ENCODE assay signal across 13 cellular contexts in genomic region chr10:78416031-78416800, GRCh38.
DNase-seq lines count a peak whose midpoint lies in the region; ATAC-seq and FAIRE-seq lines count a peak whose summit lies in the region.
"Had no signal": no experiment of that assay in that cellular context is flagged by ENCODE, and none has a peak within 500 bp of the region (broad histone marks: within the 10 kb centered on the region; RNA-seq: fewer than 3 reads in every experiment).

No MANE protein-coding gene starts in this region.

- H3K9me2 ChIP-seq in Karpas-422 (replicated peaks; ENCODE audit: insufficient read depth, low read length): no peaks in the 10 kb centered on the region

- no peak overlapping the region for H3K9ac ChIP-seq in Karpas-422 (ENCODE audit: low read length)

- ATAC-seq in esophagus mucosa: peak; percentile 18

- no peaks in the 10 kb centered on the region for H3K27me3 ChIP-seq in Karpas-422 (ENCODE audit: low read length)
- H3K27me3 ChIP-seq: heart right ventricle, spleen had no signal

- no peaks in the 10 kb centered on the region for H3K36me3 ChIP-seq in Karpas-422 (ENCODE audit: insufficient read depth, low read length)
- H3K36me3 ChIP-seq: heart right ventricle, spleen had no signal

- no peaks in the 10 kb centered on the region for H3K9me3 ChIP-seq in Karpas-422 (ENCODE audit: low read length)
- H3K9me3 ChIP-seq: heart right ventricle, spleen had no signal

- no peak overlapping the region for H3K27ac ChIP-seq in Karpas-422 (ENCODE audit: low read length)
- H3K27ac ChIP-seq: heart right ventricle, spleen had no signal

- no peak overlapping the region for H3K4me2 ChIP-seq in Karpas-422 (ENCODE audit: low read depth, low read length, poor library complexity, severe bottlenecking)

- H3K79me2 ChIP-seq in Karpas-422 (ENCODE audit: low read length): no peaks in the 10 kb centered on the region

- H4K20me1 ChIP-seq in Karpas-422 (ENCODE audit: insufficient read depth, low read depth, low read length): no peaks in the 10 kb centered on the region

- peak; percentile 88 for DNase-seq in GM04503 (ENCODE audit: low read depth)
- DNase-seq in RCC 7860 (ENCODE audit: low spot score): peak; percentile 49
- DNase-seq in renal cortical epithelial cell (ENCODE audit: low read depth): peak; percentile 16
- no peak for DNase-seq in Karpas-422
- DNase-seq in NCI-H82 treated with DMSO at 0.1 percent for 48 hours (lab: John Stamatoyannopoulos, UW; ENCODE audit: unreplicated experiment): no peak
- DNase-seq in NCI-H526 treated with DMSO at 0.1 percent for 48 hours (lab: John Stamatoyannopoulos, UW): no peak
- DNase-seq in NCI-H146 treated with DMSO at 0.1 percent for 48 hours (lab: John Stamatoyannopoulos, UW; ENCODE audit: unreplicated experiment): no peak
- DNase-seq: DMS153, heart right ventricle, NCI-H1694, spleen had no signal

- FAIRE-seq in RCC 7860 (lab: Jason Lieb, UNC): no peak
- FAIRE-seq: colon had no signal

- no peaks in the 10 kb centered on the region for H3K4me1 ChIP-seq in Karpas-422 (ENCODE audit: low read length)
- H3K4me1 ChIP-seq: spleen had no signal

- H2AFZ ChIP-seq in Karpas-422 (ENCODE audit: low read length): no peak overlapping the region

- no peak overlapping the region for H3K4me3 ChIP-seq in Karpas-422 (ENCODE audit: low read length)
- H3K4me3 ChIP-seq: heart right ventricle, spleen had no signal

Comparison
In these comparisons a context has a peak if more than half of its experiments do, and no peak if none do; other contexts are left out.
1. DNase-seq: peak in GM04503 (single experiment), RCC 7860 (single experiment) and renal cortical epithelial cell (single experiment); none in Karpas-422 (single experiment), NCI-H82 treated with DMSO at 0.1 percent for 48 hours (single experiment), NCI-H526 treated with DMSO at 0.1 percent for 48 hours (single experiment) and NCI-H146 treated with DMSO at 0.1 percent for 48 hours (single experiment).